ENCODE assay signal across 8 cellular contexts in genomic region chr11:75347781-75348613, GRCh38. TPM values are rescaled to one million over a fixed set of nuclear protein-coding genes. Genes with fewer than 3 reads are reported as not detected.
DNase-seq lines count a peak whose midpoint lies in the region; ATAC-seq and TF ChIP-seq lines count a peak whose summit lies in the region.

No MANE protein-coding gene starts in this region.

- ATAC-seq in gastrocnemius medialis: peak in 1 of 2 donors; percentile 17

- no peaks in the 10 kb centered on the region for H3K36me3 Mint-ChIP-seq in progenitor cell of endocrine pancreas (ENCODE audit: insufficient read depth)

- H3K27me3 Mint-ChIP-seq in progenitor cell of endocrine pancreas: no peaks in the 10 kb centered on the region

- in situ Hi-C loops in gastrocnemius medialis (cut with MboI; ENCODE audit: low sequenced_read_pairs in 4 of 4): no loop called here

- no peak for TF ChIP-seq POLR2A in gastrocnemius medialis (IDR thresholded peaks at IDR 0.05)

- H3K36me3 ChIP-seq in fibroblast of lung (ENCODE audit: control insufficient read depth, insufficient read depth, low read length): no peaks in the 10 kb centered on the region
- no peaks in the 10 kb centered on the region for H3K36me3 ChIP-seq in gastrocnemius medialis

- no peak overlapping the region for H3K4me3 ChIP-seq in fibroblast of lung (replicated peaks in 1 of 4; ENCODE audit: control extremely low read depth in 1 of 4, insufficient read depth in 1 of 4, low read depth in 3 of 4, low read length in 4 of 4)
- H3K4me3 ChIP-seq in gastrocnemius medialis: no peak overlapping the region

- TF ChIP-seq CTCF in fibroblast of lung (conservative IDR thresholded peaks at IDR 0.05 in 1 of 2, IDR thresholded peaks at IDR 0.05 in 1 of 2; ENCODE audit: low read depth in 1 of 2, low read length in 2 of 2): no peak
- no peak for TF ChIP-seq CTCF in gastrocnemius medialis (IDR thresholded peaks at IDR 0.05 in 4 of 5, conservative IDR thresholded peaks at IDR 0.05 in 1 of 5)
- TF ChIP-seq CTCF in progenitor cell of endocrine pancreas (IDR thresholded peaks at IDR 0.05; ENCODE audit: unreplicated experiment): no peak

- H3K4me1 ChIP-seq in fibroblast of lung (ENCODE audit: control insufficient read depth, extremely low read depth, insufficient read depth, low read length) (peaks cover 30% of the 10 kb centered on the region), gastrocnemius medialis (peaks cover 37 to 41% of the 10 kb centered on the region in 2 donors)

- POLR2A ChIA-PET in HEK293T (lab: Yijun Ruan, JAX): interaction anchor here (1.2 kb wide), 1 partner anchor 8 kb away, joined by 3 read pairs; no protein-coding TSS in a partner anchor

- H3K27ac ChIP-seq in fibroblast of lung (ENCODE audit: insufficient read depth, low read length) (peak overlapping the region; percentile 67), gastrocnemius medialis (peak overlapping the region; percentile 35 to 86 (median 65))

- H3K9me3 ChIP-seq in fibroblast of lung (ENCODE audit: control insufficient read depth, insufficient read depth, low read depth, low read length) (no peaks in the 10 kb centered on the region), gastrocnemius medialis (no peaks in the 10 kb centered on the region)

- DNase-seq in EL (peak; percentile 87), NCI-H69 (lab: John Stamatoyannopoulos, UW) (peak; percentile 49), fibroblast of lung (ENCODE audit: low read depth in 2 of 2) (peak; percentile 97 to 98), gastrocnemius medialis (no peak), HEK293T (ENCODE audit: extremely low spot score) (no peak), HuH-7 (ENCODE audit: low spot score) (no peak), NCI-H2081 treated with DMSO at 0.1 percent for 48 hours (lab: John Stamatoyannopoulos, UW) (no peak), progenitor cell of endocrine pancreas (ENCODE audit: low spot score, unreplicated experiment) (no peak)

- H3K27ac Mint-ChIP-seq in progenitor cell of endocrine pancreas: no peak overlapping the region

- CTCF ChIA-PET in HEK293T (lab: Yijun Ruan, JAX): interaction anchor here (0.6 kb wide), 1 partner anchor 8 kb away, joined by 3 read pairs; no protein-coding TSS in a partner anchor

- H3K27me3 ChIP-seq in fibroblast of lung (ENCODE audit: control insufficient read depth, insufficient read depth, low read length) (no peaks in the 10 kb centered on the region), gastrocnemius medialis (no peaks in the 10 kb centered on the region)

- no peaks in the 10 kb centered on the region for H3K79me2 ChIP-seq in fibroblast of lung (ENCODE audit: control insufficient read depth, insufficient read depth, low read length)

- H3K9ac ChIP-seq in fibroblast of lung (ENCODE audit: insufficient read depth, low read length): no peak overlapping the region

- no peak overlapping the region for H3K4me3 Mint-ChIP-seq in progenitor cell of endocrine pancreas (ENCODE audit: low read depth)

- H2AFZ ChIP-seq in fibroblast of lung (ENCODE audit: low read length): no peak overlapping the region

- H4K20me1 ChIP-seq in fibroblast of lung (ENCODE audit: control insufficient read depth, extremely low read depth, insufficient read depth, low read length): no peaks in the 10 kb centered on the region

- intact Hi-C loops in gastrocnemius medialis (cut with DNase I; ENCODE audit: low total_unique reads): loop anchor here (5.0 kb wide), 1 partner anchor 36 kb away; no protein-coding TSS in a partner anchor

- H3K4me2 ChIP-seq in fibroblast of lung (ENCODE audit: extremely low read depth, insufficient read depth, low read length): peak overlapping the region; percentile 1

- H3K4me1 Mint-ChIP-seq in progenitor cell of endocrine pancreas (ENCODE audit: low read depth): peaks cover 54% of the 10 kb centered on the region

- no peaks in the 10 kb centered on the region for H3K9me3 Mint-ChIP-seq in progenitor cell of endocrine pancreas (ENCODE audit: low read depth)

TF ChIP-seq in HEK293T, 16 proteins besides CTCF, POLR2A, EP300 and RAD21:
- TF ChIP-seq CTBP1 (IDR thresholded peaks at IDR 0.05; ENCODE audit: borderline replicate concordance) (no peak), FOXK2 (IDR thresholded peaks at IDR 0.05) (no peak)

RNA-seq across cellular contexts. Expression of gene ARRB1, which starts 3.5 kb away (rescaled TPM):
- total RNA-seq in fibroblast of lung (4.3 and 6.2 TPM in 2 replicates), gastrocnemius medialis (10 to 100 TPM in 1 of 4 donors, 1 to 10 TPM in 3; 4.3 to 11.8 (median 5.4) TPM), progenitor cell of endocrine pancreas (32.5 and 36.0 TPM in 2 replicates)
- 9.8 and 18.9 TPM in 2 replicates for polyA plus RNA-seq in fibroblast of lung
- 7.1 and 16.6 TPM in 2 replicates for polyA plus RNA-seq in fibroblast of lung (2012)
- polyA minus RNA-seq in fibroblast of lung (ENCODE audit: low replicate concordance): 29.2 and 42.7 TPM in 2 replicates

RNA-seq across cellular contexts. Expression of gene RPS3, which starts 51.3 kb away (rescaled TPM):
- total RNA-seq in fibroblast of lung (1,593 and 2,352 TPM in 2 replicates), gastrocnemius medialis (100 to 1,000 TPM; 572 to 979 (median 746) TPM), progenitor cell of endocrine pancreas (2,637 and 2,682 TPM in 2 replicates)
- polyA plus RNA-seq in fibroblast of lung: 3,359 and 3,446 TPM in 2 replicates
- polyA plus RNA-seq in fibroblast of lung (2012): 2,516 and 2,861 TPM in 2 replicates
- 1,972 and 3,395 TPM in 2 replicates for polyA minus RNA-seq in fibroblast of lung (ENCODE audit: low replicate concordance)

Comparison
In these comparisons a context has a peak if more than half of its experiments do, and no peak if none do; other contexts are left out.
1. DNase-seq: peak in EL (single experiment), NCI-H69 (single experiment) and fibroblast of lung (2 of 2); none in gastrocnemius medialis (0 of 2), HEK293T (single experiment), HuH-7 (single experiment), NCI-H2081 treated with DMSO at 0.1 percent for 48 hours (single experiment) and progenitor cell of endocrine pancreas (single experiment).